ENCODE assay signal across 8 cellular contexts in the genomic region with DNA sequence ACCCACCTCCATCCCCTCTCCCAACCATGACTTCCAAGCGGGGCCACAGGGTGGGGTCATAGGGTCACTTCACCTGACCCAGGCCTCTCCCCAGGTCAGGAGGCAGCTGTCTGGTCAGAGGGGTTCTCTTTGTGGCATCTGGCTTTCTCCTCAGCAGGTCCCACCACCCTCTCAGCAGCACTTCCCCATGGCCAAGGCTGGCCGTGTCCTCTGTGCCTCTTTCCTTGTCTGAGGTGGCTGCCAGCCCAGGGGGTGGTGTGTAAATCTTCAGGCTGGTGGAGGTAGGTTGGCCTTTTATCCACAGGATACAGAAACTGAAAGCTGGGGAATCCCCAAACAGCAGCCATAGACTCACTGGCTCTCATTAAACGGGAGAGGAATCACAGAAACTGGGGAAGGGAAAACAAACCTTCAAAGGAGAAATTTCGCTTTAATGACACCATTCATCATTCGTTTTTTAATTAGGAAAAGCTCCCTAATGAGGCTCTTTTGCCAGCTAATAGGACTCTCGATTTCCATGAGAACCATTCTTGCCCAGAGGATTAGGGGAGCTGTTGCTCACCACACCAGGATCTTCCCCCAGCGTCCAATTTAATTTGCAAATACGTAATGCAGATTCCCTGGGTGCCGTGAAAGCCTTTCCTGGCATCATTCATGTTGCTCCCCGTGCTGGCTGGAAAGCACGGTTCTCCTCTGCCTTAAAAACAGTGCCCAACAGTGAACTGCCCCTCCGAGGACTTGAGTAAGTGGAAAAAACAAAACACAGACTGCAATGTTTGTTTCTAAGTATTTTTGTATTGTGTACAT. TPM values are rescaled to one million over a fixed set of nuclear protein-coding genes. Genes with fewer than 3 reads are reported as not detected.
DNase-seq lines count a peak whose midpoint lies in the region; ATAC-seq and TF ChIP-seq lines count a peak whose summit lies in the region.

No MANE protein-coding gene starts in this region.

- H3K4me3 Mint-ChIP-seq in CD4-positive, CD25-positive, alpha-beta regulatory T cell: no peak overlapping the region

- peak overlapping the region in 2 of 3 donors; percentile 15 to 26 for H3K27ac Mint-ChIP-seq in CD4-positive, CD25-positive, alpha-beta regulatory T cell

- no peaks in the 10 kb centered on the region for H3K9me3 ChIP-seq in CD4-positive, CD25-positive, alpha-beta regulatory T cell (ENCODE audit: control insufficient read depth in 2 of 2, low read length in 2 of 2)
- no peaks in the 10 kb centered on the region for H3K9me3 ChIP-seq in OCI-LY3 (ENCODE audit: insufficient read depth, low read length)
- H3K9me3 ChIP-seq in body of pancreas: no peaks in the 10 kb centered on the region
- H3K9me3 ChIP-seq in mucosa of descending colon: no peaks in the 10 kb centered on the region

- peak overlapping the region; percentile 71 for H3K4me2 ChIP-seq in OCI-LY3 (ENCODE audit: low read length)

- peak overlapping the region; percentile 80 for H2AFZ ChIP-seq in OCI-LY3 (ENCODE audit: low read depth, low read length)

- H3K4me1 Mint-ChIP-seq in CD4-positive, CD25-positive, alpha-beta regulatory T cell: peaks cover 0 to 14% (median 1%) of the 10 kb centered on the region in 4 donors

- peak; percentile 19 to 53 for ATAC-seq in CD4-positive, CD25-positive, alpha-beta regulatory T cell (ENCODE audit: low read depth in 2 of 2)
- peak; percentile 81 for ATAC-seq in body of pancreas
- peak; percentile 83 for ATAC-seq in mucosa of descending colon
- ATAC-seq in HG03378 (IDR thresholded peaks at IDR 0.05; ENCODE audit: unreplicated experiment): no peak
- no peak for ATAC-seq in HG03469 (IDR thresholded peaks at IDR 0.05; ENCODE audit: unreplicated experiment)
- ATAC-seq in GM21786 (IDR thresholded peaks at IDR 0.05; ENCODE audit: unreplicated experiment): no peak

- peak in 1 of 3 donors; percentile 59 for DNase-seq in CD4-positive, CD25-positive, alpha-beta regulatory T cell
- DNase-seq in body of pancreas (peak; percentile 33 to 59 (median 55)), mucosa of descending colon (peak in 2 of 3 donors; percentile 44 to 47), mucosa of gallbladder (ENCODE audit: low spot score) (no peak)

- 34 to 38% methylated on average over 12 of the region's 12 CpGs for WGBS in body of pancreas, 2 donors

- H3K4me1 ChIP-seq in CD4-positive, CD25-positive, alpha-beta regulatory T cell (ENCODE audit: control insufficient read depth, insufficient read depth, low read length, poor library complexity, severe bottlenecking): no peaks in the 10 kb centered on the region
- H3K4me1 ChIP-seq in OCI-LY3 (ENCODE audit: low read length) (peaks cover 27% of the 10 kb centered on the region), body of pancreas (no peaks in the 10 kb centered on the region), mucosa of descending colon (ENCODE audit: low read depth) (no peaks in the 10 kb centered on the region)

- no peaks in the 10 kb centered on the region for H3K9me3 Mint-ChIP-seq in CD4-positive, CD25-positive, alpha-beta regulatory T cell

- H3K27me3 Mint-ChIP-seq in CD4-positive, CD25-positive, alpha-beta regulatory T cell: peaks cover 5% of the 10 kb centered on the region

- no peaks in the 10 kb centered on the region for H3K79me2 ChIP-seq in OCI-LY3 (ENCODE audit: low read length)

- no peak overlapping the region for H3K4me3 ChIP-seq in CD4-positive, CD25-positive, alpha-beta regulatory T cell (ENCODE audit: low read depth, low read length)
- H3K4me3 ChIP-seq in OCI-LY3 (ENCODE audit: low read length): peak overlapping the region; percentile 50
- H3K4me3 ChIP-seq in body of pancreas: no peak overlapping the region
- no peak overlapping the region for H3K4me3 ChIP-seq in mucosa of descending colon

- H3K27me3 ChIP-seq in CD4-positive, CD25-positive, alpha-beta regulatory T cell (ENCODE audit: control insufficient read depth, insufficient read depth, low read length): no peaks in the 10 kb centered on the region
- H3K27me3 ChIP-seq in OCI-LY3 (ENCODE audit: low read depth, low read length): no peaks in the 10 kb centered on the region
- no peaks in the 10 kb centered on the region for H3K27me3 ChIP-seq in body of pancreas

- H3K36me3 ChIP-seq in CD4-positive, CD25-positive, alpha-beta regulatory T cell (ENCODE audit: control insufficient read depth, insufficient read depth, low read length): no peaks in the 10 kb centered on the region
- H3K36me3 ChIP-seq in OCI-LY3 (replicated peaks; ENCODE audit: low read depth, low read length): no peaks in the 10 kb centered on the region
- no peaks in the 10 kb centered on the region for H3K36me3 ChIP-seq in body of pancreas (replicated peaks in 1 of 2; ENCODE audit: insufficient read depth in 1 of 2, low read depth in 2 of 2)
- no peaks in the 10 kb centered on the region for H3K36me3 ChIP-seq in mucosa of descending colon (ENCODE audit: low read depth)

- H4K20me1 ChIP-seq in OCI-LY3 (ENCODE audit: insufficient read depth, low read length): no peaks in the 10 kb centered on the region

- no peaks in the 10 kb centered on the region for H3K36me3 Mint-ChIP-seq in CD4-positive, CD25-positive, alpha-beta regulatory T cell

- no peak overlapping the region for H3K27ac ChIP-seq in CD4-positive, CD25-positive, alpha-beta regulatory T cell (ENCODE audit: insufficient read depth, low read length, poor library complexity, severe bottlenecking)
- H3K27ac ChIP-seq in OCI-LY3 (ENCODE audit: low read length) (no peak overlapping the region), body of pancreas (peak overlapping the region in 3 of 4 donors; percentile 52 to 71 (median 66))

- H3K9ac ChIP-seq in OCI-LY3 (ENCODE audit: low read length): peak overlapping the region; percentile 13; the same call in 1 of the 2 replicates

- intact Hi-C loops in body of pancreas (cut with DNase I) (loop anchor here (5.0 kb wide), 1 partner anchor 67 kb away; no protein-coding TSS in a partner anchor), mucosa of descending colon (cut with DNase I, micrococcal nuclease) (loop anchor here in 1 of 2 donors (5.0 kb wide), 1 partner anchor 57 kb away; a partner anchor contains a TSS)

- no peak for TF ChIP-seq CTCF in OCI-LY3 (IDR thresholded peaks at IDR 0.05; ENCODE audit: low read depth, low read length)
- TF ChIP-seq CTCF in body of pancreas (IDR thresholded peaks at IDR 0.05): no peak
- no peak for TF ChIP-seq CTCF in mucosa of descending colon (IDR thresholded peaks at IDR 0.05)

- peak in 1 of 3 donors; percentile 17 for TF ChIP-seq POLR2A in body of pancreas (IDR thresholded peaks at IDR 0.05)

RNA-seq across cellular contexts. Expression of a gene that starts 18.0 kb away (rescaled TPM):
- total RNA-seq in CD4-positive, CD25-positive, alpha-beta regulatory T cell: 11.8 TPM
- polyA plus RNA-seq in CD4-positive, CD25-positive, alpha-beta regulatory T cell: 10 to 100 TPM in 1 of 4 donors, 1 to 10 TPM in 3; 6.3 to 11.1 (median 9.4) TPM
- total RNA-seq in body of pancreas (10 to 100 TPM in 1 of 2 donors, 1 to 10 TPM in 1; 7.6 to 15.6 TPM), mucosa of descending colon (10 to 100 TPM; 10.3 to 14.8 (median 12.9) TPM), mucosa of gallbladder (22.7 TPM)

RNA-seq across cellular contexts. Expression of a gene that starts 26.0 kb away (rescaled TPM):
- 316 TPM for total RNA-seq in CD4-positive, CD25-positive, alpha-beta regulatory T cell
- 100 to 1,000 TPM; 149 to 187 (median 180) TPM for polyA plus RNA-seq in CD4-positive, CD25-positive, alpha-beta regulatory T cell
- total RNA-seq in body of pancreas (10 to 100 TPM; 82.5 to 95.6 TPM), mucosa of descending colon (100 to 1,000 TPM; 141 to 168 (median 161) TPM), mucosa of gallbladder (131 TPM)

RNA-seq across cellular contexts. Expression of a gene that starts 58.4 kb away (rescaled TPM):
- not detected for total RNA-seq in CD4-positive, CD25-positive, alpha-beta regulatory T cell
- polyA plus RNA-seq in CD4-positive, CD25-positive, alpha-beta regulatory T cell: not detected
- total RNA-seq in body of pancreas (under 1 TPM; 0.26 to 0.66 TPM), mucosa of descending colon (1 to 10 TPM in 2 of 3 donors, under 1 TPM in 1; 0.52 to 2.3 (median 1.3) TPM), mucosa of gallbladder (0.40 TPM)

Comparison
In these comparisons a context has a peak if more than half of its experiments do, and no peak if none do; other contexts are left out.
1. ATAC-seq: peak in CD4-positive, CD25-positive, alpha-beta regulatory T cell (2 of 2), body of pancreas (single experiment) and mucosa of descending colon (single experiment); none in HG03378 (single experiment), HG03469 (single experiment) and GM21786 (single experiment).
2. H3K27ac ChIP-seq: peak in body of pancreas (3 of 4); none in CD4-positive, CD25-positive, alpha-beta regulatory T cell (single experiment) and OCI-LY3 (single experiment).